ENCODE assay signal across 2 cellular contexts in the genomic region with DNA sequence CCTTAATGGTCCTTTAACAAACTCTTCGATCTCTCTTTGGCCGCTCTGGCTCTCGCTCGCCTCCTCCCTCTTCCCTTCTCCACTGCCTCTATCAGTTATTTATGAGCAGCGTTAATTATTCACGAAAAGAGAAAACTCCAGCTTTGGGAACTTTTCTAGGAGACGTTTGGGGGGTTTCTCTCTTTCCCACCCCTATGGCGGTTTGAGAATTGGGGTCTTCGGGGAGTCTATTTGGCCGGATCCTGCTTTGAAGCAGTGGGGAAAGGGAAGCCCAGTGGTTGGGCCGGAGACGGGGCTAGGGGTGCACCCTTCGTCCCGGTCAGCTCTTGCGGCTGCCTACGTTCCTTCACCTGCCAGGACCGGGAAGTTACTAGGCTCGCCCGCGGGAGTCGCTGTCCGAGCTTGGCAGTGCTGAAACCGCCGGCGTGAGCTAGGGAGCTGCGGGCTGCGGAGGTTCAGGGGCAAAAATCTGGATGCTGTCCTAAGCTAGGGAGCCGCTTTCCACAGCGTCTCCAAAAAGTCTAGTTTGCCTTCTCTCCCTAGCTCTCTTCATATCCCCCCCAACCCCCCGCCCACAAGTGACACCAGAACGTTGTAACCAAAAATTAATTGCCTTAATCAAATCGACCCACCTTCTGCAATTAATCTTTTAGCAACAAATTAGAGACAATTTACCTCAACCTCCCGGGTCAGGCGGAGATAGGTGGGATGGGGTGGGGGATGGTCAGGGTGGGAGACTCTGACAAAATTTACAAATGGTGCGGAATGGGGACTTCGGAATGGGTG.
TF ChIP-seq lines count a peak whose summit lies in the region.

No MANE protein-coding gene starts in this region.

TF ChIP-seq in IMR-90, 13 proteins besides CTCF, POLR2A, EP300 and RAD21:
- TF ChIP-seq NFE2L2 (IDR thresholded peaks at IDR 0.05; ENCODE audit: low read depth, low read length) = no peak
- TF ChIP-seq CEBPB (IDR thresholded peaks at IDR 0.05; ENCODE audit: low read depth, low read length) = no peak

TF ChIP-seq in K562, 482 proteins besides CTCF, POLR2A, EP300 and RAD21:
- TF ChIP-seq RBM15 (IDR thresholded peaks at IDR 0.05; ENCODE audit: insufficient read depth, low read length) = no peak
- TF ChIP-seq, protein P1, sequence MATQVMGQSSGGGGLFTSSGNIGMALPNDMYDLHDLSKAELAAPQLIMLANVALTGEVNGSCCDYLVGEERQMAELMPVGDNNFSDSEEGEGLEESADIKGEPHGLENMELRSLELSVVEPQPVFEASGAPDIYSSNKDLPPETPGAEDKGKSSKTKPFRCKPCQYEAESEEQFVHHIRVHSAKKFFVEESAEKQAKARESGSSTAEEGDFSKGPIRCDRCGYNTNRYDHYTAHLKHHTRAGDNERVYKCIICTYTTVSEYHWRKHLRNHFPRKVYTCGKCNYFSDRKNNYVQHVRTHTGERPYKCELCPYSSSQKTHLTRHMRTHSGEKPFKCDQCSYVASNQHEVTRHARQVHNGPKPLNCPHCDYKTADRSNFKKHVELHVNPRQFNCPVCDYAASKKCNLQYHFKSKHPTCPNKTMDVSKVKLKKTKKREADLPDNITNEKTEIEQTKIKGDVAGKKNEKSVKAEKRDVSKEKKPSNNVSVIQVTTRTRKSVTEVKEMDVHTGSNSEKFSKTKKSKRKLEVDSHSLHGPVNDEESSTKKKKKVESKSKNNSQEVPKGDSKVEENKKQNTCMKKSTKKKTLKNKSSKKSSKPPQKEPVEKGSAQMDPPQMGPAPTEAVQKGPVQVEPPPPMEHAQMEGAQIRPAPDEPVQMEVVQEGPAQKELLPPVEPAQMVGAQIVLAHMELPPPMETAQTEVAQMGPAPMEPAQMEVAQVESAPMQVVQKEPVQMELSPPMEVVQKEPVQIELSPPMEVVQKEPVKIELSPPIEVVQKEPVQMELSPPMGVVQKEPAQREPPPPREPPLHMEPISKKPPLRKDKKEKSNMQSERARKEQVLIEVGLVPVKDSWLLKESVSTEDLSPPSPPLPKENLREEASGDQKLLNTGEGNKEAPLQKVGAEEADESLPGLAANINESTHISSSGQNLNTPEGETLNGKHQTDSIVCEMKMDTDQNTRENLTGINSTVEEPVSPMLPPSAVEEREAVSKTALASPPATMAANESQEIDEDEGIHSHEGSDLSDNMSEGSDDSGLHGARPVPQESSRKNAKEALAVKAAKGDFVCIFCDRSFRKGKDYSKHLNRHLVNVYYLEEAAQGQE (CRISPR knock-in tag; IDR thresholded peaks at IDR 0.05; ENCODE audit: low read depth) = peak; percentile 92
- TF ChIP-seq ZKSCAN3 (CRISPR knock-in tag; IDR thresholded peaks at IDR 0.05) = peak; percentile 73; the same call in 1 of the 2 replicates
- TF ChIP-seq EHMT2 (IDR thresholded peaks at IDR 0.05) = peak; percentile 92
- peak; percentile 85 for TF ChIP-seq MIER1 (IDR thresholded peaks at IDR 0.05; ENCODE audit: low read depth)
- peak; percentile 59; the same call in 1 of the 2 replicates for TF ChIP-seq ZNF232 (CRISPR knock-in tag; IDR thresholded peaks at IDR 0.05)
